In the genomic region with DNA sequence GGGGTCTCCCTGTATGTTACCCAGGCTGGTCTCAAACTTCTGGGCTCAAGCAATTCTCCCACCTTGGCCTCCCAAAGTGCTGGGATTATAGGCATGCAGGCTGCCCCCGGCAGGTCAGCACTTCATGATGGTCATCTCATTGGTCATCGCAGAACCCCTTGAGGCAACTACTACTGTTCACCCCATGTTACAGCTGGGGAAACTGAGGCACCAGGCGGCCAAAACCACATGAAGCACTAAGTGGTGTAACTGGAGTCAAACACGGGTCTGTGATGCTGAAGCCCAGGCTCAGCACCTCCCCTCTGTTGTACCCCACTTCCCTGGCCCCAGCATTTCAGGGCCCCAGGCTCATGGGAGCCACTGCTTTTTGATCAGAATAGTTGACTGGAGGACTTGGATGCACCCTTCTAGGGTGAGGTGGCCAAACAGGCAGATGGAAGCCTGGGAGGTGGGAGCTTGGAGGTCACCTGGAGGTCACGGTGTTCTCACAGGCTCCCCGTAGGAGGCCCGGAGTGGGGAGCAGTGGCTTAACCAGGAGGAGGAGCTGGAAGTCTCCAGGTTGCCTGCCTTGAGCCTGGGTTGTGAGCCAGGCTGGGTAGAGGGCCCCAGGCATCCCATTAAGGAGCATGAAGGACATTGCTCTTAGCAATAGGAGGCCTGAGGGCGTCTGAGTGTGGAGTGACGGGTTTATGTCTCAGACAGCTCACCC, we compare ENCODE assay signal across 10 cellular contexts. TPM values are rescaled to one million over a fixed set of nuclear protein-coding genes. Genes with fewer than 3 reads are reported as not detected.
DNase-seq lines count a peak whose midpoint lies in the region; ATAC-seq and TF ChIP-seq lines count a peak whose summit lies in the region.
"Had no signal": no experiment of that assay in that cellular context is flagged by ENCODE, and none has a peak within 500 bp of the region (broad histone marks: within the 10 kb centered on the region; RNA-seq: fewer than 3 reads in every experiment).

No MANE protein-coding gene starts in this region.

- H3K4me3 ChIP-seq in adipocyte (ENCODE audit: low read length) (no peak overlapping the region), right atrium auricular region (no peak overlapping the region), sigmoid colon (no peak overlapping the region)

- ATAC-seq in GM18498 (IDR thresholded peaks at IDR 0.05; ENCODE audit: unreplicated experiment) (no peak), GM21576 (IDR thresholded peaks at IDR 0.05; ENCODE audit: unreplicated experiment) (no peak)
- ATAC-seq: activated T-helper 17 cell treated with anti-CD3 and anti-CD28 coated beads, Interleukin-2, amount 50 U/mL, for 72 hours had no signal

- H3K4me1 ChIP-seq in adipocyte (ENCODE audit: control insufficient read depth, insufficient read depth, low read length) (peaks cover 74% of the 10 kb centered on the region), right atrium auricular region (peaks cover 0 to 86% of the 10 kb centered on the region in 2 donors), sigmoid colon (peaks cover 0 to 85% (median 84%) of the 10 kb centered on the region in 4 donors)

- DNase-seq in Daoy (ENCODE audit: low read depth) (peak; percentile 75), adipocyte (ENCODE audit: low read depth) (peak; percentile 64), right atrium auricular region (ENCODE audit: low spot score) (no peak), sigmoid colon (peak; percentile 76), OCI-M2 (lab: John Stamatoyannopoulos, UW; ENCODE audit: unreplicated experiment) (no peak), HT-29 (ENCODE audit: low spot score) (no peak)
- DNase-seq: NCI-H1105 treated with DMSO at 0.1 percent for 48 hours had no signal

- TF ChIP-seq CTCF in right atrium auricular region (IDR thresholded peaks at IDR 0.05) = no peak
- TF ChIP-seq CTCF in sigmoid colon (IDR thresholded peaks at IDR 0.05) = no peak

- intact Hi-C loops in sigmoid colon (cut with DNase I) = loop anchor here (10.0 kb wide), 1 partner anchor 347 kb away; no protein-coding TSS in a partner anchor

- H3K9me3 ChIP-seq in adipocyte (ENCODE audit: control insufficient read depth, low read length) = no peaks in the 10 kb centered on the region
- H3K9me3 ChIP-seq in right atrium auricular region = no peaks in the 10 kb centered on the region
- no peaks in the 10 kb centered on the region for H3K9me3 ChIP-seq in sigmoid colon

- H3K36me3 ChIP-seq in adipocyte (ENCODE audit: control insufficient read depth, insufficient read depth, low read length, severe bottlenecking) (peaks cover 35% of the 10 kb centered on the region), right atrium auricular region (no peaks in the 10 kb centered on the region), sigmoid colon (peaks cover 0 to 4% (median 0%) of the 10 kb centered on the region in 4 donors)

- TF ChIP-seq EP300 in sigmoid colon (IDR thresholded peaks at IDR 0.05) = no peak

- WGBS in sigmoid colon, 2 donors = 89% methylated on average over 9 of the region's 9 CpGs

- no peak for TF ChIP-seq POLR2A in sigmoid colon (IDR thresholded peaks at IDR 0.05)

- H3K9ac ChIP-seq in adipocyte (ENCODE audit: low read length) = peak overlapping the region; percentile 77

- H3K27me3 ChIP-seq in adipocyte (replicated peaks; ENCODE audit: control insufficient read depth, insufficient read depth, low read length) (no peaks in the 10 kb centered on the region), right atrium auricular region (no peaks in the 10 kb centered on the region), sigmoid colon (no peaks in the 10 kb centered on the region)

- H3K27ac ChIP-seq in right atrium auricular region = peak overlapping the region; percentile 85 to 89
- H3K27ac ChIP-seq in sigmoid colon = peak overlapping the region; percentile 87 to 96 (median 90)

RNA-seq across cellular contexts. Expression of a gene that starts 57.3 kb away (rescaled TPM):
- total RNA-seq in Daoy (2014; rRNA removed; shearing (Covaris generic)) = 103 and 113 TPM in 2 replicates
- total RNA-seq in right atrium auricular region (10 to 100 TPM; 21.1 to 30.1 TPM), sigmoid colon (10 to 100 TPM; 11.6 to 30.9 (median 25.4) TPM)
- polyA plus RNA-seq in sigmoid colon = 10 to 100 TPM; 31.2 to 70.9 (median 41.8) TPM
- 36.6 and 41.9 TPM in 2 replicates for total RNA-seq in HT-29 (2014; rRNA removed; shearing (Covaris generic))

Comparison
In these comparisons a context has a peak if more than half of its experiments do, and no peak if none do; other contexts are left out.
1. DNase-seq: peak in Daoy (single experiment), adipocyte (single experiment) and sigmoid colon (single experiment); none in right atrium auricular region (single experiment), OCI-M2 (single experiment) and HT-29 (single experiment).